13 cellular contexts compared by ENCODE assay signal in the genomic region with DNA sequence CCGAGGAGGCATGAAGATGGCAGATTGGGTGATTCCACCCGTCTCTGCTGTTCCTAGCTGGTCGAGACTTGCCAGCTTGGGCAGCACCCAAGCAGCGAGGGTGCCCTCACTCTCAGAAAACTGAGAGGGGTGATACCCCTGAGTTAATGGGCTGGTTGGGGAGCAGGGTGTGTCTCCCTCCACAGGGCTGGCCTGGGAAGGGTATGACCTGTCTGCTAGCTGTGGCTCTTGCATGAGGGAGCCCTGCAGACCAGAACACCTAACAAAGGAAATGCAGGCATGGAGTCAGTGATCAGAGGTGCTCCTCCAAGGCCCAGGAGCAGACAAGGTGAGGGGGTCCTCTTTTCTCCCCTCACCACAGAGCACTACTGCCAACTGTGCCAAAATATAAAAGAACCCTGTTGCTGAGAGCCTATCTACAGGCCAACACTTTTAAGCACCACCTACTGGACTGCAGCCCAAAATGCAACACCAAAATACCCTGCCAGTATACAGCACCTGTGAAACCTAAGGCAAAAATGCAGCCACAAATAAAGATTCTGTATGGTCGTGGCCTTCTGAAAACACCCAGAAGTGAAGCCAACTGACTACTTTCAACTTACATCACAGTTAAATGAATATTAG. TPM values are rescaled to one million over a fixed set of nuclear protein-coding genes. Genes with fewer than 3 reads are reported as not detected.
DNase-seq lines count a peak whose midpoint lies in the region; ATAC-seq and TF ChIP-seq lines count a peak whose summit lies in the region.
"Had no signal": no experiment of that assay in that cellular context is flagged by ENCODE, and none has a peak within 500 bp of the region (broad histone marks: within the 10 kb centered on the region; RNA-seq: fewer than 3 reads in every experiment).

No MANE protein-coding gene starts in this region.

- no peak overlapping the region for H3K9ac ChIP-seq in endodermal cell (ENCODE audit: extremely low read depth, low read length, poor library complexity, severe bottlenecking)

- no peaks in the 10 kb centered on the region for H3K27me3 Mint-ChIP-seq in endodermal cell (ENCODE audit: insufficient read depth)

- no peak overlapping the region for H3K27ac Mint-ChIP-seq in endodermal cell

- ATAC-seq in GM18870 (IDR thresholded peaks at IDR 0.05; ENCODE audit: unreplicated experiment) (peak; percentile 45), HG03432 (IDR thresholded peaks at IDR 0.05; ENCODE audit: unreplicated experiment) (peak; percentile 46)

- H3K4me1 Mint-ChIP-seq in endodermal cell: peaks cover 3% of the 10 kb centered on the region

- WGBS in endodermal cell (ENCODE audit: insufficient coverage in 1 of 2, insufficient read length in 1 of 2), 2 experiments: 60 to 85% methylated on average over 1 to 5 of the region's 5 CpGs

- DNase-seq in BE2C (no peak), endodermal cell (peak; percentile 65), SKM-1 treated with dmso at 0.1 percent for 144 hours (lab: John Stamatoyannopoulos, UW; ENCODE audit: unreplicated experiment) (no peak), hepatic stellate cell (ENCODE audit: low spot score) (no peak), NCI-H69 (lab: John Stamatoyannopoulos, UW) (no peak)
- DNase-seq in stimulated activated CD4-positive, alpha-beta T cell treated with anti-CD3 and anti-CD28 coated beads, Interleukin-4, amount 100 ng/mL, for 1 hour: no peak
- DNase-seq: activated naive CD4-positive, alpha-beta T cell treated with Interleukin-2 at 50 U/mL for 16 hours; NCI-H510A treated with DMSO at 0.1 percent for 48 hours had no signal

- no peaks in the 10 kb centered on the region for H3K36me3 ChIP-seq in BE2C
- H3K36me3 ChIP-seq in endodermal cell (ENCODE audit: control insufficient read depth, insufficient read depth, low read length): no peaks in the 10 kb centered on the region

- peaks cover 5% of the 10 kb centered on the region for H3K9me3 Mint-ChIP-seq in endodermal cell

- H3K4me3 Mint-ChIP-seq in endodermal cell: no peak overlapping the region

- H3K4me3 ChIP-seq in BE2C (ENCODE audit: low read depth, low read length) (no peak overlapping the region), endodermal cell (ENCODE audit: low read length) (no peak overlapping the region)

- H3K4me1 ChIP-seq in BE2C (no peaks in the 10 kb centered on the region), endodermal cell (ENCODE audit: control insufficient read depth, insufficient read depth, low read length) (no peaks in the 10 kb centered on the region)

- no peaks in the 10 kb centered on the region for H3K9me3 ChIP-seq in BE2C
- no peaks in the 10 kb centered on the region for H3K9me3 ChIP-seq in endodermal cell (ENCODE audit: control insufficient read depth, low read length)

- peak; percentile 47 for TF ChIP-seq CTCF in BE2C (IDR thresholded peaks at IDR 0.05; ENCODE audit: low read depth, low read length)
- TF ChIP-seq CTCF in endodermal cell (conservative IDR thresholded peaks at IDR 0.05): peak; percentile 70

- H3K36me3 Mint-ChIP-seq in endodermal cell (ENCODE audit: low read depth): no peaks in the 10 kb centered on the region

- H3K27me3 ChIP-seq in BE2C (no peaks in the 10 kb centered on the region), endodermal cell (ENCODE audit: control insufficient read depth, insufficient read depth, low read length, poor library complexity, severe bottlenecking) (no peaks in the 10 kb centered on the region)

- no peak overlapping the region for H3K27ac ChIP-seq in endodermal cell (ENCODE audit: low read depth, low read length)
- H3K27ac ChIP-seq: VCaP had no signal

RNA-seq across cellular contexts. Expression of gene PPM1L, which starts 35.8 kb away (rescaled TPM):
- polyA plus RNA-seq in BE2C (2012; ENCODE audit: insufficient read depth, insufficient read length, low read depth): 11.2 TPM
- total RNA-seq in endodermal cell: 1 to 10 TPM; 1.6 to 3.3 TPM
- 15.0 TPM for polyA plus RNA-seq in endodermal cell (2013, experiment 1 of 2)
- 14.3 TPM for polyA plus RNA-seq in endodermal cell (2013, experiment 2 of 2)

RNA-seq across cellular contexts. Expression of gene ARL14, which starts 43.3 kb away (rescaled TPM):
- not detected for polyA plus RNA-seq in BE2C (2012; ENCODE audit: insufficient read depth, insufficient read length, low read depth)
- total RNA-seq in endodermal cell: not detected
- not detected for polyA plus RNA-seq in endodermal cell (2013, experiment 1 of 2)
- not detected for polyA plus RNA-seq in endodermal cell (2013, experiment 2 of 2)
- total RNA-seq: endothelial cell of umbilical vein, mesenteric fat pad had no signal
- polyA plus RNA-seq: endothelial cell of umbilical vein had no signal
